ENCODE assay signal across 9 cellular contexts in genomic region chr7:144391823-144392255, GRCh38. TPM values are rescaled to one million over a fixed set of nuclear protein-coding genes. Genes with fewer than 3 reads are reported as not detected.
A peak's percentile ranks its signal among the peaks of the same experiment; 100 is the strongest.
DNase-seq lines count a peak whose midpoint lies in the region; ATAC-seq, FAIRE-seq and TF ChIP-seq lines count a peak whose summit lies in the region.
"Had no signal": no experiment of that assay in that cellular context is flagged by ENCODE, and none has a peak within 500 bp of the region (broad histone marks: within the 10 kb centered on the region; RNA-seq: fewer than 3 reads in every experiment).

No MANE protein-coding gene starts in this region.

- no peak for FAIRE-seq in GM12892 (lab: Jason Lieb, UNC)

- TF ChIP-seq POLR2A in GM12892 (IDR thresholded peaks at IDR 0.05; ENCODE audit: low read depth, low read length), result no peak

- no peak overlapping the region for H3K27ac Mint-ChIP-seq in activated T-helper 1 cell treated with anti-CD3 and anti-CD28 coated beads, Interleukin-12 subunit alpha, Interleukin-12 subunit beta, Interleukin-2, Interleukin-4 antibody, amounts not matched to agents 30 ng/mL and 10 ng/mL and 1 ng/mL, durations not matched to agents 14 hours and 24 hours and 36 hours
- peak overlapping the region; percentile 55 for H3K27ac Mint-ChIP-seq in glutamatergic neuron (ENCODE audit: unreplicated experiment)

- no peaks in the 10 kb centered on the region for H3K36me3 Mint-ChIP-seq in activated T-helper 1 cell treated with anti-CD3 and anti-CD28 coated beads, Interleukin-12 subunit alpha, Interleukin-12 subunit beta, Interleukin-2, Interleukin-4 antibody, amounts not matched to agents 30 ng/mL and 10 ng/mL and 1 ng/mL, durations not matched to agents 14 hours and 24 hours and 36 hours (ENCODE audit: low read depth)
- no peaks in the 10 kb centered on the region for H3K36me3 Mint-ChIP-seq in glutamatergic neuron (ENCODE audit: unreplicated experiment)

- H3K9me3 Mint-ChIP-seq in activated T-helper 1 cell treated with anti-CD3 and anti-CD28 coated beads, Interleukin-12 subunit alpha, Interleukin-12 subunit beta, Interleukin-2, Interleukin-4 antibody, amounts not matched to agents 30 ng/mL and 10 ng/mL and 1 ng/mL, durations not matched to agents 14 hours and 24 hours and 36 hours, result no peaks in the 10 kb centered on the region
- peaks cover 2% of the 10 kb centered on the region for H3K9me3 Mint-ChIP-seq in glutamatergic neuron (ENCODE audit: unreplicated experiment)

- peak; percentile 80 for ATAC-seq in HG02763 (IDR thresholded peaks at IDR 0.05; ENCODE audit: unreplicated experiment)

- TF ChIP-seq CTCF in AG10803 (conservative IDR thresholded peaks at IDR 0.05; ENCODE audit: low read length) (peak; percentile 82), GM12872 (IDR thresholded peaks at IDR 0.05; ENCODE audit: insufficient read depth, low read depth, low read length) (peak; percentile 61), glutamatergic neuron (IDR thresholded peaks at IDR 0.05; ENCODE audit: partially characterized antibody, unreplicated experiment) (peak; percentile 73)

- H3K27me3 Mint-ChIP-seq in activated T-helper 1 cell treated with anti-CD3 and anti-CD28 coated beads, Interleukin-12 subunit alpha, Interleukin-12 subunit beta, Interleukin-2, Interleukin-4 antibody, amounts not matched to agents 30 ng/mL and 10 ng/mL and 1 ng/mL, durations not matched to agents 14 hours and 24 hours and 36 hours (ENCODE audit: insufficient read depth), result peaks cover 2% of the 10 kb centered on the region
- H3K27me3 Mint-ChIP-seq in glutamatergic neuron (ENCODE audit: unreplicated experiment), result peaks cover 2% of the 10 kb centered on the region

- peak; percentile 58 for DNase-seq in AG10803 (ENCODE audit: low read depth)
- DNase-seq in NCI-H2081 (lab: John Stamatoyannopoulos, UW), result peak; percentile 57 to 58
- DNase-seq in activated T-helper 1 cell treated with anti-CD3 and anti-CD28 coated beads, Interleukin-12 subunit alpha, Interleukin-12 subunit beta, Interleukin-2, Interleukin-4 antibody, amounts not matched to agents 30 ng/mL and 10 ng/mL and 1 ng/mL, durations not matched to agents 14 hours and 24 hours and 36 hours (ENCODE audit: low spot score), result peak; percentile 7
- DNase-seq in glutamatergic neuron, result no peak
- DNase-seq in putamen (ENCODE audit: low spot score), result peak; percentile 27
- DNase-seq in GM12892 (ENCODE audit: insufficient read length), result no peak

- H3K4me3 Mint-ChIP-seq in activated T-helper 1 cell treated with anti-CD3 and anti-CD28 coated beads, Interleukin-12 subunit alpha, Interleukin-12 subunit beta, Interleukin-2, Interleukin-4 antibody, amounts not matched to agents 30 ng/mL and 10 ng/mL and 1 ng/mL, durations not matched to agents 14 hours and 24 hours and 36 hours, result no peak overlapping the region
- no peak overlapping the region for H3K4me3 Mint-ChIP-seq in glutamatergic neuron (ENCODE audit: unreplicated experiment)

- H3K4me3 ChIP-seq in AG10803 (ENCODE audit: low read length), result no peak overlapping the region

- intact Hi-C loops in activated T-helper 1 cell treated with anti-CD3 and anti-CD28 coated beads, Interleukin-12 subunit alpha, Interleukin-12 subunit beta, Interleukin-2, Interleukin-4 antibody, amounts not matched to agents 30 ng/mL and 10 ng/mL and 1 ng/mL, durations not matched to agents 14 hours and 24 hours and 36 hours (cut with micrococcal nuclease), result loop anchor here (1.0 to 2.0 kb wide), 2 partner anchors 45 to 263 kb away; no protein-coding TSS in a partner anchor

- H3K4me1 Mint-ChIP-seq in activated T-helper 1 cell treated with anti-CD3 and anti-CD28 coated beads, Interleukin-12 subunit alpha, Interleukin-12 subunit beta, Interleukin-2, Interleukin-4 antibody, amounts not matched to agents 30 ng/mL and 10 ng/mL and 1 ng/mL, durations not matched to agents 14 hours and 24 hours and 36 hours (ENCODE audit: low read depth), result peaks cover 4% of the 10 kb centered on the region
- H3K4me1 Mint-ChIP-seq in glutamatergic neuron (ENCODE audit: low read depth, unreplicated experiment), result peaks cover 8% of the 10 kb centered on the region

RNA-seq across cellular contexts. Expression of gene NOBOX, which starts 11.7 kb away (rescaled TPM):
- total RNA-seq in activated T-helper 1 cell treated with anti-CD3 and anti-CD28 coated beads, Interleukin-12 subunit alpha, Interleukin-12 subunit beta, Interleukin-2, Interleukin-4 antibody, amounts not matched to agents 30 ng/mL and 10 ng/mL and 1 ng/mL, durations not matched to agents 14 hours and 24 hours and 36 hours, result not detected in 2 replicates
- not detected for total RNA-seq in glutamatergic neuron (ENCODE audit: unreplicated experiment)
- polyA plus RNA-seq in GM12892 (2012; ENCODE audit: missing spikeins), result not detected
- total RNA-seq: T-helper 1 cell treated with Interleukin-12 subunit alpha and Interleukin-12 subunit beta and Interleukin-4 antibody, amounts not matched to agents 30 ng/mL and 1 ng/mL, for 36 hours had no signal

RNA-seq across cellular contexts. Expression of gene ARHGEF5, which starts 36.6 kb away (rescaled TPM):
- total RNA-seq in activated T-helper 1 cell treated with anti-CD3 and anti-CD28 coated beads, Interleukin-12 subunit alpha, Interleukin-12 subunit beta, Interleukin-2, Interleukin-4 antibody, amounts not matched to agents 30 ng/mL and 10 ng/mL and 1 ng/mL, durations not matched to agents 14 hours and 24 hours and 36 hours, result 8.0 and 9.1 TPM in 2 replicates
- total RNA-seq in glutamatergic neuron (ENCODE audit: unreplicated experiment), result 0.93 TPM
- polyA plus RNA-seq in GM12892 (2012; ENCODE audit: missing spikeins), result 0.28 TPM

Comparison
In these comparisons a context has a peak if more than half of its experiments do, and no peak if none do; other contexts are left out.
1. DNase-seq: peak in AG10803 (single experiment), NCI-H2081 (2 of 2), activated T-helper 1 cell treated with anti-CD3 and anti-CD28 coated beads, Interleukin-12 subunit alpha, Interleukin-12 subunit beta, Interleukin-2, Interleukin-4 antibody, amounts not matched to agents 30 ng/mL and 10 ng/mL and 1 ng/mL, durations not matched to agents 14 hours and 24 hours and 36 hours (single experiment) and putamen (single experiment); none in glutamatergic neuron (single experiment) and GM12892 (single experiment).
2. Peak in every context shown above with its lines, with median percentiles within 50 percentile points of each other: CTCF ChIP-seq.